In the genomic region with DNA sequence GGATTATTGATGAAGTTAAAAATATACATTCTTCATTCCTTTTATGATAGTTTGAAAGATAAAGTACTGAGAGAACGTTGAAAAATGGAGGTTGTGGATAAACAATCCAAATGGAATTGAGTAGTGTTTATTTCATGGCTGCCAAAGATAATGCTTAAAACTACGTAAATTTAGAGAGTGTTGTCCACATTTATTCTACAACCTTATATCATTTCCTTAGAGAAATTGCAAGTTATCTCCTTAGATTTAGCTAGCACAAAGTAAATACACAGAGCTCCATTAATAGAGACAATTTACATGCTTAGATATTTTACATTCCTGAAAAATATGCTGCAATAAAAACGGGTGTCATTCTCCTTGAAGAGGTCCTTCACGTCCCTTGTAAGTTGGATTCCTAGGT, we compare ENCODE assay signal across 7 cellular contexts.
"Had no signal": no experiment of that assay in that cellular context is flagged by ENCODE, and none has a peak within 500 bp of the region (broad histone marks: within the 10 kb centered on the region; RNA-seq: fewer than 3 reads in every experiment).

No MANE protein-coding gene starts in this region.

- H3K4me3 Mint-ChIP-seq: GM23338, H9, IgD-negative memory B cell had no signal

- H3K27me3 Mint-ChIP-seq: IgD-negative memory B cell had no signal

- H3K4me3 ChIP-seq: GM23338 had no signal

- H3K27ac ChIP-seq: KMS-11 had no signal

- H3K27ac Mint-ChIP-seq: GM23338, H9, IgD-negative memory B cell had no signal

- H3K4me1 Mint-ChIP-seq: GM23338, H9, IgD-negative memory B cell had no signal

- ATAC-seq: GM23338 had no signal

- DNase-seq: H9, HCEC 1CT, Karpas-422, KBM-7 had no signal
